In the genomic region with DNA sequence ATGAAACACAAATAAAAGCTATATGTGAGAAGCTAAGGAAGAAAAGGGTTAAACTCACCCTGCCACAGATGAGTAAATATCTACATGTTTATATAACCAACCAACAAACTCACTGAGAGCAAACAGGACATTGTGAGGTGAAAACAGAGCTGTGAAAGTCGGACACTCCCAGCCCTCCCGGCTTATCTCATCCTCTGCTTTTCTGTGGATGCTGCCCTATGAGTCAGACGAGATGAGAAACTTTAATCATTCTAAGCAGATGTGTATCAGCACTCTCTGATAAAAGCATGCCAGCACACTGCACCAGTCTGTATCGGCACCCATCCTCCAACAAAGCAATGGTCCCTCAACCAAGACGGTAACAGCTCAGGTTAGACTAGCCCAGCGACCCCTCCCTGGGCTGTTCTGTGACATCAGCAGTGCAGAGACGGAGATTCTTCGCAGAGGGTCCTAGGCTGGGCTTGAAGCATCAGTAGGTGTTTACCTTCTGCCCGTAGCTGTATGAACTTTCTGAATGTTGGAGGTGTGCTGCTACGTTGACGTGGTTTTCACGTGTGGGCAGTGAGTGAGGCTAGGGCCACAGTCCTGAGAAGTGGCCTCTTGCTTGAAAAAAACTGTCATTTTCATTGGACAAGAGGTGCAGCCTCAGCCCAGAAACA, we compare ENCODE assay signal across 10 cellular contexts.
DNase-seq lines count a peak whose midpoint lies in the region; ATAC-seq and TF ChIP-seq lines count a peak whose summit lies in the region.
"Had no signal": no experiment of that assay in that cellular context is flagged by ENCODE, and none has a peak within 500 bp of the region (broad histone marks: within the 10 kb centered on the region; RNA-seq: fewer than 3 reads in every experiment).

No MANE protein-coding gene starts in this region.

- H3K27me3 Mint-ChIP-seq in activated naive CD8-positive, alpha-beta T cell treated with anti-CD3 and anti-CD28 coated beads, Interleukin-2, amount 50 U/mL, for 24 hours: peaks cover 25% of the 10 kb centered on the region
- H3K27me3 Mint-ChIP-seq in activated naive CD8-positive, alpha-beta T cell treated with anti-CD3 and anti-CD28 coated beads for 36 hours: peaks cover 44% of the 10 kb centered on the region

- H3K9me3 ChIP-seq in left lung (no peaks in the 10 kb centered on the region), vagina (no peaks in the 10 kb centered on the region)
- H3K9me3 ChIP-seq: BLaER1 treated with 17β-estradiol and CSF1 and Interleukin-3, amounts not matched to agents 10 nM and 100 nM had no signal

- H3K27ac Mint-ChIP-seq in activated naive CD8-positive, alpha-beta T cell treated with anti-CD3 and anti-CD28 coated beads, Interleukin-2, amount 50 U/mL, for 24 hours: no peak overlapping the region
- H3K27ac Mint-ChIP-seq in activated naive CD8-positive, alpha-beta T cell treated with anti-CD3 and anti-CD28 coated beads for 36 hours: no peak overlapping the region

- no peak for TF ChIP-seq POLR2A in vagina (IDR thresholded peaks at IDR 0.05)

- peaks cover 0 to under 1% of the 10 kb centered on the region in 2 donors for H3K4me1 ChIP-seq in left lung
- peaks cover 18% of the 10 kb centered on the region for H3K4me1 ChIP-seq in vagina

- TF ChIP-seq CTCF in left lung (IDR thresholded peaks at IDR 0.05) (no peak), vagina (IDR thresholded peaks at IDR 0.05) (no peak)

- H3K36me3 ChIP-seq in left lung: no peaks in the 10 kb centered on the region
- H3K36me3 ChIP-seq in vagina: no peaks in the 10 kb centered on the region
- H3K36me3 ChIP-seq: BLaER1 treated with 17β-estradiol and CSF1 and Interleukin-3, amounts not matched to agents 10 nM and 100 nM had no signal

- no peak overlapping the region for H3K4me3 ChIP-seq in left lung
- H3K4me3 ChIP-seq in vagina: no peak overlapping the region
- H3K4me3 ChIP-seq: BLaER1 treated with 17β-estradiol and CSF1 and Interleukin-3, amounts not matched to agents 10 nM and 100 nM had no signal

- no peak overlapping the region for H3K4me3 Mint-ChIP-seq in activated naive CD8-positive, alpha-beta T cell treated with anti-CD3 and anti-CD28 coated beads, Interleukin-2, amount 50 U/mL, for 24 hours
- H3K4me3 Mint-ChIP-seq in activated naive CD8-positive, alpha-beta T cell treated with anti-CD3 and anti-CD28 coated beads for 36 hours: no peak overlapping the region

- no peak overlapping the region for H3K27ac ChIP-seq in left lung
- H3K27ac ChIP-seq in vagina: peak overlapping the region; percentile 63
- H3K27ac ChIP-seq: BLaER1 treated with 17β-estradiol and CSF1 and Interleukin-3, amounts not matched to agents 10 nM and 100 nM had no signal

- no peak for DNase-seq in activated naive CD8-positive, alpha-beta T cell treated with anti-CD3 and anti-CD28 coated beads, Interleukin-2, amount 50 U/mL, for 24 hours
- DNase-seq in activated naive CD8-positive, alpha-beta T cell treated with anti-CD3 and anti-CD28 coated beads for 36 hours: no peak
- peak; percentile 37 for DNase-seq in amniotic stem cell (lab: John Stamatoyannopoulos, UW)
- DNase-seq in left lung: no peak
- peak in 1 of 2 donors; percentile 79 for DNase-seq in vagina (ENCODE audit: extremely low spot score in 2 of 2)
- no peak for DNase-seq in 8988T
- DNase-seq in hippocampal formation (lab: John Stamatoyannopoulos, UW): no peak
- no peak for DNase-seq in activated naive CD4-positive, alpha-beta T cell treated with Interleukin-2 at 50 U/mL for 16 hours
- DNase-seq: SHP77 had no signal

- H3K9me3 Mint-ChIP-seq in activated naive CD8-positive, alpha-beta T cell treated with anti-CD3 and anti-CD28 coated beads, Interleukin-2, amount 50 U/mL, for 24 hours: no peaks in the 10 kb centered on the region
- no peaks in the 10 kb centered on the region for H3K9me3 Mint-ChIP-seq in activated naive CD8-positive, alpha-beta T cell treated with anti-CD3 and anti-CD28 coated beads for 36 hours

- H3K4me1 Mint-ChIP-seq in activated naive CD8-positive, alpha-beta T cell treated with anti-CD3 and anti-CD28 coated beads, Interleukin-2, amount 50 U/mL, for 24 hours: no peaks in the 10 kb centered on the region
- H3K4me1 Mint-ChIP-seq in activated naive CD8-positive, alpha-beta T cell treated with anti-CD3 and anti-CD28 coated beads for 36 hours: peaks cover 4% of the 10 kb centered on the region

- ATAC-seq in activated naive CD8-positive, alpha-beta T cell treated with anti-CD3 and anti-CD28 coated beads, Interleukin-2, amount 50 U/mL, for 24 hours: peak; percentile 71
- ATAC-seq in left lung: peak; percentile 67

- H3K27me3 ChIP-seq in left lung (peaks cover 0 to 33% of the 10 kb centered on the region in 2 donors), vagina (no peaks in the 10 kb centered on the region)

- no peaks in the 10 kb centered on the region for H3K36me3 Mint-ChIP-seq in activated naive CD8-positive, alpha-beta T cell treated with anti-CD3 and anti-CD28 coated beads, Interleukin-2, amount 50 U/mL, for 24 hours (ENCODE audit: low read depth)
- no peaks in the 10 kb centered on the region for H3K36me3 Mint-ChIP-seq in activated naive CD8-positive, alpha-beta T cell treated with anti-CD3 and anti-CD28 coated beads for 36 hours

- intact Hi-C loops in left lung (cut with DNase I) (no loop called here), vagina (cut with DNase I) (no loop called here)
